Comparison of ENCODE assay signal across 21 cellular contexts in the genomic region with DNA sequence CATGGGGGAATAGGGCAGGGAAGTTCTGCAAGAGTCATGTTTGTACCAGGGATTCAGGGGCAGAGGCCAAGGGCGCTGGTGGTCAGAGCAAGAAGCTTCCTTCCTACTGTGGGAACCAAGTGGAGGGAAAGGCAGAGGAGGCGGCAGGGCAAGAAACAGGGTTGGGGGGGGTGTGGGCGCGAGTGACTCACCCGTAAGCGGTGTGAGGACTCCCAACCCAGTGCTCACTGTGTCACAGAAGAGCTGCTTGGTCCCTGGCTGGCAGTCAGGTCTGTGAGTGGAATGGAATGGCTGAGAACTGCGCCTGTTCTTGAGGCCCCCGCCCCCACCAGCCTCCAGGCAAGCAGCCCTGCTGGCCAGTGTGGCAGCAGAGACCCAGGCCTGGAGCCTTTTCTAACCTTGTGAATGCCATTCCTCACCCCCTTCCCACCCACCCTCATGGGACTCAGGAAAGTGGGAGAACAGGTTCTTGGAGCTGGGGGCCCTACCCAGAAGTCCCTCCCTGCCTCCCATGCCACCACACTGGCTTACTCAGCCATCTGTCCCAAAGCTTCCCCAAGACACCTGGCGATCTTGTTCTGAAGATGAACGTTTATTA. TPM values are rescaled to one million over a fixed set of nuclear protein-coding genes. Genes with fewer than 3 reads are reported as not detected.
DNase-seq lines count a peak whose midpoint lies in the region; ATAC-seq, FAIRE-seq and TF ChIP-seq lines count a peak whose summit lies in the region.
"Had no signal": no experiment of that assay in that cellular context is flagged by ENCODE, and none has a peak within 500 bp of the region (broad histone marks: within the 10 kb centered on the region; RNA-seq: fewer than 3 reads in every experiment).

No MANE protein-coding gene starts in this region.

- H3K27ac ChIP-seq in HUES48 (ENCODE audit: low read depth, low read length) (peak overlapping the region; percentile 32), neural progenitor cell (no peak overlapping the region)
- H3K27ac ChIP-seq: colonic mucosa, foreskin keratinocyte, testis had no signal

- H3K4me1 ChIP-seq in HUES48 (ENCODE audit: control insufficient read depth, insufficient read depth, low read length) (peaks cover 29% of the 10 kb centered on the region), neural progenitor cell (peaks cover 29% of the 10 kb centered on the region)
- H3K4me1 ChIP-seq: BE2C, foreskin keratinocyte had no signal

- H3K27ac Mint-ChIP-seq in Calu3 (ENCODE audit: unreplicated experiment) (no peak overlapping the region), brain (peak overlapping the region in 3 of 5 experiments; percentile 58 to 84 (median 81)), neural progenitor cell (peak overlapping the region; percentile 96)
- H3K27ac Mint-ChIP-seq: activated CD4-positive, alpha-beta T cell treated with anti-CD3 and anti-CD28 coated beads for 36 hours had no signal

- peaks cover 33% of the 10 kb centered on the region for H3F3A ChIP-seq in neural progenitor cell (ENCODE audit: low read depth)

- H3K4me3 ChIP-seq in HUES48 (ENCODE audit: low read depth, low read length) (no peak overlapping the region), neural progenitor cell (no peak overlapping the region)
- H3K4me3 ChIP-seq: colonic mucosa, testis had no signal

- H3K9me3 ChIP-seq in HUES48 (ENCODE audit: control insufficient read depth, insufficient read depth, low read length): no peaks in the 10 kb centered on the region
- no peaks in the 10 kb centered on the region for H3K9me3 ChIP-seq in neural progenitor cell (ENCODE audit: low read depth)
- H3K9me3 ChIP-seq: BE2C, colonic mucosa, testis had no signal

- BruUV-seq in Calu3 (replicated peaks; lab: Mats Ljungman, UMichigan): no TSS peak

- H3K4me3 Mint-ChIP-seq in Calu3 (ENCODE audit: low read depth, unreplicated experiment): no peak overlapping the region
- H3K4me3 Mint-ChIP-seq in brain: no peak overlapping the region
- H3K4me3 Mint-ChIP-seq in neural progenitor cell: peak overlapping the region; percentile 33
- H3K4me3 Mint-ChIP-seq: activated CD4-positive, alpha-beta T cell treated with anti-CD3 and anti-CD28 coated beads for 36 hours had no signal

- no peaks in the 10 kb centered on the region for H3K9me3 Mint-ChIP-seq in Calu3 (ENCODE audit: low read depth, unreplicated experiment)
- H3K9me3 Mint-ChIP-seq in brain: peaks cover 0 to 6% (median 0%) of the 10 kb centered on the region in 5 experiments
- no peaks in the 10 kb centered on the region for H3K9me3 Mint-ChIP-seq in neural progenitor cell

- ATAC-seq in HG03196 (IDR thresholded peaks at IDR 0.05; ENCODE audit: unreplicated experiment): no peak
- ATAC-seq: activated CD4-positive, alpha-beta T cell treated with anti-CD3 and anti-CD28 coated beads for 36 hours; foreskin keratinocyte had no signal

- peaks cover 8% of the 10 kb centered on the region for H4K20me1 ChIP-seq in neural progenitor cell (ENCODE audit: low read depth)

- H3K4me1 Mint-ChIP-seq in Calu3 (ENCODE audit: low read depth, unreplicated experiment): peaks cover 21% of the 10 kb centered on the region
- peaks cover 55% of the 10 kb centered on the region for H3K4me1 Mint-ChIP-seq in brain
- peaks cover 65% of the 10 kb centered on the region for H3K4me1 Mint-ChIP-seq in neural progenitor cell

- intact Hi-C loops in Calu3 (cut with micrococcal nuclease; ENCODE audit: unreplicated experiment): no loop called here

- H3K27me3 ChIP-seq in HUES48 (ENCODE audit: control insufficient read depth, insufficient read depth, low read length) (peaks cover 21% of the 10 kb centered on the region), neural progenitor cell (peaks cover 31% of the 10 kb centered on the region)
- H3K27me3 ChIP-seq: testis had no signal

- no peak overlapping the region for H2AFZ ChIP-seq in neural progenitor cell (replicated peaks)

- no peaks in the 10 kb centered on the region for H3K36me3 ChIP-seq in HUES48 (ENCODE audit: control insufficient read depth, insufficient read depth, low read length)
- H3K36me3 ChIP-seq in neural progenitor cell: no peaks in the 10 kb centered on the region
- H3K36me3 ChIP-seq: BE2C, colonic mucosa had no signal

- no peak overlapping the region for H3K9ac ChIP-seq in HUES48 (ENCODE audit: low read depth, low read length)
- no peak overlapping the region for H3K9ac ChIP-seq in neural progenitor cell

- FAIRE-seq in GM19239 (lab: Jason Lieb, UNC): no peak
- FAIRE-seq: H54 had no signal

- CTCF ChIA-PET in Calu3 (lab: Charles Lee): interaction anchor here (0.6 to 2.0 kb wide), 6 partner anchors 9 to 831 kb away, joined by 4 to 8 read pairs (median 5); no protein-coding TSS in a partner anchor

- H3K4me2 ChIP-seq in neural progenitor cell: no peak overlapping the region

- peaks cover 66% of the 10 kb centered on the region for H3K27me3 Mint-ChIP-seq in Calu3 (ENCODE audit: unreplicated experiment)
- H3K27me3 Mint-ChIP-seq in brain: no peaks in the 10 kb centered on the region
- peaks cover 6% of the 10 kb centered on the region for H3K27me3 Mint-ChIP-seq in neural progenitor cell (ENCODE audit: insufficient read depth, low read depth)

- H3K79me2 ChIP-seq in neural progenitor cell (ENCODE audit: low read depth): no peaks in the 10 kb centered on the region

- H3K36me3 Mint-ChIP-seq in Calu3 (ENCODE audit: insufficient read depth, unreplicated experiment) (peaks cover 4% of the 10 kb centered on the region), brain (no peaks in the 10 kb centered on the region), neural progenitor cell (no peaks in the 10 kb centered on the region)

- DNase-seq in Calu3 (peak; percentile 29), neural progenitor cell (ENCODE audit: low spot score) (no peak), AML-193 (lab: John Stamatoyannopoulos, UW) (no peak), GM19239 (ENCODE audit: insufficient read length, low spot score) (no peak)
- DNase-seq: activated CD4-positive, alpha-beta T cell treated with anti-CD3 and anti-CD28 coated beads for 36 hours; activated naive CD4-positive, alpha-beta T cell; aorta; BE2C; colonic mucosa; foreskin keratinocyte; NCI-H1436; NCI-H446 treated with DMSO at 0.1 percent for 48 hours; T1000; testis had no signal

- TF ChIP-seq CTCF in Calu3 (IDR thresholded peaks at IDR 0.05; ENCODE audit: unreplicated experiment) (no peak), brain (conservative IDR thresholded peaks at IDR 0.05) (no peak), neural progenitor cell (IDR thresholded peaks at IDR 0.05) (no peak)

RNA-seq across cellular contexts. Expression of a gene that starts 4.7 kb away (rescaled TPM):
- total RNA-seq in Calu3 (2022): not detected in 2 replicates
- 5.1 TPM for polyA plus RNA-seq in brain (ENCODE audit: insufficient read depth, low read depth, low replicate concordance)
- total RNA-seq in neural progenitor cell (ENCODE audit: low replicate concordance): 0.74 TPM in 1 of 2 replicates, not detected in the other
- total RNA-seq: activated CD4-positive, alpha-beta T cell treated with anti-CD3 and anti-CD28 coated beads for 36 hours; foreskin keratinocyte; LHCN-M2; SK-MEL-5; skeletal muscle tissue had no signal
